In the genomic region with DNA sequence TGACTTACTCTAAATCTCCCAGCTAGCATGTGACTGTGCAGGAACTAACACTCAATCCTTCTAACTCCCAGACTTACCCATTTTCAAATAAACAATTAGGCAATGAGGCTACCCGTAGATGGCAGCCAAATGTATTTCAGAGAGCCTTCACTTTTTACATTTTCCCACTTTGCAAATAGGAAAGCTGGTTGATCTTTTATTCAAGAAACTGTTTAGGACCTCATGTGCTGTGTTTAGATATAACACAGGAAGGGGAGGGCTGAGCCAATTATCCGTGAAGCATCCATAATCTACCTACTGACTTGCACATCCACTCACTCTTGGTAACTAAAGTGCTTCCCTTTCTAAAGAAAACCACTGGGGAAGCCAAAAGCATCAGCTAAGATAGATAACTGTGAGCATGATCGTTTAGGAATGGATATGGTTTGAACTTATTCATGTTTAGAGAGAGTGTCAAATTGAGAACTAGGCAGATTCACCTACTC, we compare ENCODE assay signal across 12 cellular contexts. TPM values are rescaled to one million over a fixed set of nuclear protein-coding genes. Genes with fewer than 3 reads are reported as not detected.
DNase-seq lines count a peak whose midpoint lies in the region; ATAC-seq, FAIRE-seq and TF ChIP-seq lines count a peak whose summit lies in the region.
"Had no signal": no experiment of that assay in that cellular context is flagged by ENCODE, and none has a peak within 500 bp of the region (broad histone marks: within the 10 kb centered on the region; RNA-seq: fewer than 3 reads in every experiment).

No MANE protein-coding gene starts in this region.

- H3K4me1 ChIP-seq in ACC112 (ENCODE audit: control insufficient read depth, insufficient read depth, low read length, unreplicated experiment) (peaks cover 69% of the 10 kb centered on the region), HEK293 (ENCODE audit: control insufficient read depth, insufficient read depth, low read length) (peaks cover 43% of the 10 kb centered on the region), K562 (replicated peaks in 1 of 2; ENCODE audit: control insufficient read depth in 2 of 2, insufficient read depth in 2 of 2, low read length in 2 of 2) (peaks cover 21 to 59% of the 10 kb centered on the region in 2 experiments), mesodermal cell (ENCODE audit: control insufficient read depth, insufficient read depth, low read length, poor library complexity, severe bottlenecking) (peaks cover 63% of the 10 kb centered on the region)

- no peaks in the 10 kb centered on the region for H4K20me1 ChIP-seq in K562 (replicated peaks; ENCODE audit: control insufficient read depth, insufficient read depth, low read length)

- H3K27ac ChIP-seq in ACC112 (ENCODE audit: low read depth, low read length) (peak overlapping the region; percentile 98), HEK293 (ENCODE audit: extremely low read depth, low read depth, low read length) (peak overlapping the region; percentile 72), K562 (ENCODE audit: extremely low read depth, low read depth, low read length) (peak overlapping the region; percentile 100), mesodermal cell (ENCODE audit: low read depth, low read length, severe bottlenecking) (peak overlapping the region; percentile 98)

- H3K9me3 ChIP-seq in HEK293 (ENCODE audit: control insufficient read depth, insufficient read depth, low read depth, low read length), result no peaks in the 10 kb centered on the region
- H3K9me3 ChIP-seq in K562 (replicated peaks; ENCODE audit: control insufficient read depth, insufficient read depth, low read depth, low read length), result no peaks in the 10 kb centered on the region
- H3K9me3 ChIP-seq in mesodermal cell (ENCODE audit: control insufficient read depth, low read length), result no peaks in the 10 kb centered on the region

- H3K27me3 ChIP-seq in ACC112 (ENCODE audit: insufficient read depth, low read length) (no peaks in the 10 kb centered on the region), K562 (ENCODE audit: control insufficient read depth in 2 of 2, insufficient read depth in 2 of 2, low read length in 2 of 2) (no peaks in the 10 kb centered on the region)

- ATAC-seq in K562, result peak; percentile 19
- no peak for ATAC-seq in HG03432 (IDR thresholded peaks at IDR 0.05; ENCODE audit: unreplicated experiment)
- no peak for ATAC-seq in HG03469 (IDR thresholded peaks at IDR 0.05; ENCODE audit: unreplicated experiment)
- ATAC-seq: T-cell had no signal

- TF ChIP-seq POLR2A in K562 (conservative IDR thresholded peaks at IDR 0.05) (no peak), lower leg skin (IDR thresholded peaks at IDR 0.05) (no peak)

- H3K9ac ChIP-seq in K562 (ENCODE audit: insufficient read depth in 1 of 2, low read depth in 2 of 2, low read length in 2 of 2), result peak overlapping the region in 1 of 2 experiments; percentile 93; a peak in 2 of 4 replicates

- peaks cover 45% of the 10 kb centered on the region for H3K79me2 ChIP-seq in ACC112 (ENCODE audit: control insufficient read depth, insufficient read depth, low read length, unreplicated experiment)
- H3K79me2 ChIP-seq in K562 (ENCODE audit: control insufficient read depth, insufficient read depth, low read length), result peaks cover 87% of the 10 kb centered on the region

- CTCF ChIA-PET in HEK293 (lab: Yijun Ruan, JAX), result interaction anchor here (1.2 kb wide), 1 partner anchor 75 kb away, joined by 3 read pairs; no protein-coding TSS in a partner anchor
- CTCF ChIA-PET in K562 (lab: Yijun Ruan, JAX; ENCODE audit: low intra/inter-chr PET ratio), result no interaction called here

- H3K36me3 ChIP-seq in ACC112 (ENCODE audit: insufficient read depth, low read length), result no peaks in the 10 kb centered on the region
- H3K36me3 ChIP-seq in HEK293 (ENCODE audit: control insufficient read depth in 2 of 2, insufficient read depth in 1 of 2, low read length in 2 of 2), result no peaks in the 10 kb centered on the region
- peaks cover 11% of the 10 kb centered on the region; the same call in 2 of the 3 replicates for H3K36me3 ChIP-seq in K562 (ENCODE audit: control insufficient read depth, insufficient read depth, low read length)
- peaks cover 7% of the 10 kb centered on the region for H3K36me3 ChIP-seq in mesodermal cell (ENCODE audit: control insufficient read depth, insufficient read depth, low read length)

- DNase-seq in K562 (ENCODE audit: extremely low read depth in 1 of 4, low spot score in 3 of 4) (peak in 1 of 4 experiments; percentile 58), lower leg skin (ENCODE audit: low spot score in 2 of 2) (no peak), NCI-H2081 treated with DMSO at 0.1 percent for 48 hours (lab: John Stamatoyannopoulos, UW) (no peak)
- DNase-seq: amygdala, T-cell had no signal

- peak; percentile 50; the same call in 1 of the 2 replicates for TF ChIP-seq EP300 in K562 (IDR thresholded peaks at IDR 0.05; ENCODE audit: low read length)

- no peaks in the 10 kb centered on the region for H3K9me1 ChIP-seq in K562 (ENCODE audit: control insufficient read depth, insufficient read depth, low read length)

- in situ Hi-C loops in K562 (cut with MboI), result no loop called here

- TF ChIP-seq RAD21 in K562 (CRISPR knock-in tag; conservative IDR thresholded peaks at IDR 0.05 in 1 of 2, IDR thresholded peaks at IDR 0.05 in 1 of 2), result no peak

- 8% methylated on average over 3 of the region's 3 CpGs for WGBS in K562 (ENCODE audit: insufficient coverage, low coverage, missing lambda C conversion rate)
- 100% methylated on average over 1 of the region's 3 CpGs; no CpG with 5 or more reads in 1 of the 2 experiments for WGBS in mesodermal cell (ENCODE audit: insufficient coverage in 2 of 2), 2 experiments
- WGBS in lower leg skin, 2 donors, result 58 to 63% methylated on average over 3 of the region's 3 CpGs

- BruUV-seq in K562 (replicated peaks; lab: Mats Ljungman, UMichigan), result no TSS peak

- H3K4me3 ChIP-seq in ACC112 (ENCODE audit: low read depth, low read length) (no peak overlapping the region), HEK293 (ENCODE audit: low read depth, low read length) (no peak overlapping the region), K562 (no peak overlapping the region), mesodermal cell (ENCODE audit: extremely low read depth, insufficient read depth, low read length, poor library complexity, severe bottlenecking) (no peak overlapping the region), lower leg skin (ENCODE audit: low read depth, poor library complexity, severe bottlenecking) (no peak overlapping the region)

- POLR2A ChIA-PET in HEK293 (lab: Yijun Ruan, JAX) (no interaction called here), K562 (lab: Yijun Ruan, JAX) (no interaction called here)

- FAIRE-seq in K562 (lab: Jason Lieb, UNC), result peak; percentile 64
- FAIRE-seq: D721Med, H1 had no signal

- H2AFZ ChIP-seq in ACC112 (ENCODE audit: low read length, unreplicated experiment) (no peak overlapping the region), K562 (ENCODE audit: low read depth, low read length) (no peak overlapping the region; the same call in 1 of the 2 replicates)

- H3K4me2 ChIP-seq in K562 (ENCODE audit: insufficient read depth, low read length), result peak overlapping the region; percentile 71

- TF ChIP-seq CTCF in HEK293 (tag by site-specific recombination; IDR thresholded peaks at IDR 0.05) (no peak), K562 (IDR thresholded peaks at IDR 0.05 in 2 of 3, conservative IDR thresholded peaks at IDR 0.05 in 1 of 3; ENCODE audit: insufficient read depth in 2 of 3, low read depth in 1 of 3, low read length in 3 of 3) (no peak), lower leg skin (IDR thresholded peaks at IDR 0.05) (no peak)

- intact Hi-C loops in K562 (cut with micrococcal nuclease), result loop anchor here (5.0 kb wide), 2 partner anchors 87 to 143 kb away; no protein-coding TSS in a partner anchor
- intact Hi-C loops in lower leg skin (cut with DNase I; ENCODE audit: low total_unique reads), result no loop called here

TF ChIP-seq in HEK293, 187 proteins besides CTCF, POLR2A, EP300 and RAD21 (continues in another document):
- TF ChIP-seq OSR2 (tag by site-specific recombination; IDR thresholded peaks at IDR 0.05) (peak; percentile 79), ZNF600 (tag by site-specific recombination; IDR thresholded peaks at IDR 0.05) (peak; percentile 75), EGR2 (tag by site-specific recombination; IDR thresholded peaks at IDR 0.05; ENCODE audit: low read depth) (no peak)

TF ChIP-seq in K562, 482 proteins besides CTCF, POLR2A, EP300 and RAD21 (continues in another document):
- no peak for TF ChIP-seq ZNF217 (CRISPR knock-in tag; IDR thresholded peaks at IDR 0.05)
- TF ChIP-seq ZNF76 (CRISPR knock-in tag; IDR thresholded peaks at IDR 0.05; ENCODE audit: borderline replicate concordance), result no peak
- TF ChIP-seq ARNT (IDR thresholded peaks at IDR 0.05), result no peak
- no peak for TF ChIP-seq HDAC2 (IDR thresholded peaks at IDR 0.05)
- TF ChIP-seq BCL6 (CRISPR knock-in tag; IDR thresholded peaks at IDR 0.05), result no peak
- TF ChIP-seq TEAD4 (IDR thresholded peaks at IDR 0.05; ENCODE audit: low read length), result peak; percentile 51
- TF ChIP-seq TEAD4 (CRISPR knock-in tag; IDR thresholded peaks at IDR 0.05; ENCODE audit: borderline replicate concordance), result no peak
- TF ChIP-seq CBFB (CRISPR knock-in tag; IDR thresholded peaks at IDR 0.05), result no peak
- no peak for TF ChIP-seq ZNF780A (CRISPR knock-in tag; IDR thresholded peaks at IDR 0.05)
- 0 out of 2 replicates have a peak, but pooled peaks have one; percentile 31 for TF ChIP-seq ZNF584 (CRISPR knock-in tag; IDR thresholded peaks at IDR 0.05; ENCODE audit: low read depth)

RNA-seq across cellular contexts. Expression of gene MBNL2, which starts 33.4 kb away (rescaled TPM):
- total RNA-seq in K562 (2011; cell fraction: chromatin; rRNA removed; ENCODE audit: low replicate concordance), result 15.8 and 50.2 TPM in 2 replicates
- 6.8 and 9.1 TPM in 2 replicates for total RNA-seq in K562 (2011; cell fraction: nucleolus; rRNA removed)
- total RNA-seq in K562 (2011; cell fraction: nucleoplasm; rRNA removed), result 14.8 and 18.3 TPM in 2 replicates
- 13.8 and 14.1 TPM in 2 replicates for total RNA-seq in K562 (2014; rRNA removed)
- 22.8 and 26.7 TPM in 2 replicates for total RNA-seq in K562 (2014; rRNA removed; fragmentation: Illumina TruSeq; extraction: Trizol)
- 6.3 and 7.5 TPM in 2 replicates for total RNA-seq in K562 (2015; rRNA removed; fragmentation: Illumina TruSeq; extraction: Trizol)
- 22.0 and 24.8 TPM in 2 replicates for total RNA-seq in K562 (2021)
- 14.7 and 16.8 TPM in 2 replicates for polyA plus RNA-seq in K562 (2011; rRNA removed)
- 8.7 and 16.4 TPM in 2 replicates for polyA plus RNA-seq in K562 (2011; cell fraction: cytosol; rRNA removed)
- 14.1 and 16.0 TPM in 2 replicates for polyA plus RNA-seq in K562 (2011; cell fraction: nucleus; rRNA removed)
- polyA plus RNA-seq in K562 (2012), result 7.2 and 20.6 TPM in 2 replicates
- polyA plus RNA-seq in K562 (2014; fragmentation: Illumina TruSeq; extraction: Trizol), result 18.2 and 19.6 TPM in 2 replicates
- 10 to 100 TPM in 1 of 2 experiments, 1 to 10 TPM in 1; 7.0 to 10.5 TPM for polyA plus RNA-seq in K562 (2014; fragmentation: Nextera tagmentation; extraction: Ambion mirVana)
- polyA plus RNA-seq in K562 (2014; rRNA removed), result 9.1 and 11.7 TPM in 2 replicates
- 63.7 and 74.2 TPM in 2 replicates for polyA minus RNA-seq in K562 (2011; rRNA and poly(A)+ RNA removed)
- polyA minus RNA-seq in K562 (2011; cell fraction: cytosol; rRNA and poly(A)+ RNA removed), result 18.5 and 23.4 TPM in 2 replicates
- polyA minus RNA-seq in K562 (2011; cell fraction: nucleus; rRNA and poly(A)+ RNA removed), result 16.4 and 39.1 TPM in 2 replicates
- 70.4 TPM for polyA plus RNA-seq in mesodermal cell (2013, experiment 1 of 2)
- polyA plus RNA-seq in mesodermal cell (2013, experiment 2 of 2), result 64.7 TPM
- total RNA-seq in lower leg skin, result 10 to 100 TPM; 37.6 to 59.5 (median 45.4) TPM
